In the genomic region with DNA sequence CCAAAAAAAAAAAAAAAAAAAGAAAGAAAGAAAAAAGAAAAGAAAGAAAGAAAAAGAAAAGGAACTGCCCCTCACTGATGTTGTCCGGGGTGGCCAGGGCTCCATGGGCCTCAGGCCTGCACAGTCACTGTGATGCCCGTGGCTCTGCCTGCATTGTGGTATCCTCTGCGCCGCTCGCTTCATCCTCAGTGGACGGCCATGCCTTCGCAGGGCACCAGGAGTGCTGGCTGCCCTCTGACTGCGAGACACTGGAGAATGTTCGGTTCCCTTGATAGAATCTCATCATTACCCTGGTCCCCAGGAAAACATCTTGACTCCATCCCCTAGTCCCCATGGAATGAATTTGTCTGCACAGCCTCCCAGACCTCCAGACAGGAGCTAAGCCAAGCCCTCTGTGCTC, we compare ENCODE assay signal across 30 cellular contexts.
"Had no signal": no experiment of that assay in that cellular context is flagged by ENCODE, and none has a peak within 500 bp of the region (broad histone marks: within the 10 kb centered on the region; RNA-seq: fewer than 3 reads in every experiment).

No MANE protein-coding gene starts in this region.

- H3K27ac ChIP-seq: lower lobe of right lung, neutrophil, ovary, prostate gland, transverse colon, upper lobe of left lung, vagina had no signal

- H3K27me3 ChIP-seq: neutrophil, ovary, transverse colon, upper lobe of left lung, vagina had no signal

- H3K27ac Mint-ChIP-seq: nephron; stimulated activated memory B cell treated with anti-CD40 and anti-IgM and Interleukin-4, amounts not matched to agents 10 μg/mL and 1 μg/mL and 100 μg/mL, for 72 hours; stimulated activated naive CD8-positive, alpha-beta T cell treated with anti-CD3 and anti-CD28 coated beads, Interleukin-15, amount 100 ng/mL, for 72 hours had no signal

- H3K9me3 Mint-ChIP-seq: naive thymus-derived CD8-positive, alpha-beta T cell; neural crest cell; stimulated activated memory B cell treated with anti-CD40 and anti-IgM and Interleukin-4, amounts not matched to agents 10 μg/mL and 1 μg/mL and 100 μg/mL, for 72 hours; stimulated activated naive CD8-positive, alpha-beta T cell treated with anti-CD3 and anti-CD28 coated beads, Interleukin-15, amount 100 ng/mL, for 72 hours had no signal

- H3K4me3 Mint-ChIP-seq: naive thymus-derived CD8-positive, alpha-beta T cell; nephron; neural crest cell; stimulated activated memory B cell treated with anti-CD40 and anti-IgM and Interleukin-4, amounts not matched to agents 10 μg/mL and 1 μg/mL and 100 μg/mL, for 72 hours; stimulated activated naive CD8-positive, alpha-beta T cell treated with anti-CD3 and anti-CD28 coated beads, Interleukin-15, amount 100 ng/mL, for 72 hours had no signal

- H3K36me3 Mint-ChIP-seq: naive thymus-derived CD8-positive, alpha-beta T cell; stimulated activated memory B cell treated with anti-CD40 and anti-IgM and Interleukin-4, amounts not matched to agents 10 μg/mL and 1 μg/mL and 100 μg/mL, for 72 hours had no signal

- H3K9me3 ChIP-seq: lower lobe of right lung, neutrophil, ovary, prostate gland, transverse colon, upper lobe of left lung, vagina had no signal

- ATAC-seq: left cardiac atrium; left lobe of liver; left ventricle myocardium superior; lower lobe of right lung; naive thymus-derived CD8-positive, alpha-beta T cell; right cardiac atrium; sciatic nerve; stimulated activated memory B cell treated with anti-CD40 and anti-IgM and Interleukin-4, amounts not matched to agents 10 μg/mL and 1 μg/mL and 100 μg/mL, for 72 hours; stimulated activated naive CD8-positive, alpha-beta T cell treated with anti-CD3 and anti-CD28 coated beads, Interleukin-15, amount 100 ng/mL, for 72 hours had no signal

- FAIRE-seq: small intestine had no signal

- H3K4me1 Mint-ChIP-seq: neural crest cell; stimulated activated memory B cell treated with anti-CD40 and anti-IgM and Interleukin-4, amounts not matched to agents 10 μg/mL and 1 μg/mL and 100 μg/mL, for 72 hours had no signal

- H3K36me3 ChIP-seq: lower lobe of right lung, neutrophil, ovary, prostate gland, transverse colon, upper lobe of left lung, vagina had no signal

- DNase-seq: hippocampal formation; kidney glomerular epithelial cell; left cardiac atrium; left ventricle myocardium superior; lower lobe of right lung; mammary epithelial cell; mesenchymal stem cell; naive thymus-derived CD8-positive, alpha-beta T cell; occipital lobe; ovary; retina; right cardiac atrium; small intestine; stimulated activated CD4-positive, alpha-beta T cell treated with anti-CD3 and anti-CD28 coated beads, Interleukin-1b, Interleukin-23, amount 100 ng/mL, for 48 hours; stimulated activated CD4-positive, alpha-beta T cell treated with anti-CD3 and anti-CD28 coated beads, Interleukin-2, amount 100 ng/mL, for 48 hours; stimulated activated CD4-positive, alpha-beta T cell treated with anti-CD3 and anti-CD28 coated beads, Interleukin-4, amount 100 ng/mL, for 4 hours; stimulated activated CD8-positive, alpha-beta memory T cell treated with anti-CD3 and anti-CD28 coated beads, Interleukin-4, amount 100 ng/mL, for 48 hours; stimulated activated naive CD4-positive, alpha-beta T cell treated with Interleukin-2 at 50 U/mL for 16 hours; stimulated activated naive CD8-positive, alpha-beta T cell treated with anti-CD3 and anti-CD28 coated beads, Interleukin-15, amount 100 ng/mL, for 72 hours; substantia nigra; transverse colon; upper lobe of left lung had no signal

- H3K4me3 ChIP-seq: lower lobe of right lung, ovary, prostate gland, transverse colon, upper lobe of left lung, vagina had no signal

- H3K4me1 ChIP-seq: lower lobe of right lung, transverse colon, vagina had no signal
